8 cellular contexts compared by ENCODE assay signal in the genomic region with DNA sequence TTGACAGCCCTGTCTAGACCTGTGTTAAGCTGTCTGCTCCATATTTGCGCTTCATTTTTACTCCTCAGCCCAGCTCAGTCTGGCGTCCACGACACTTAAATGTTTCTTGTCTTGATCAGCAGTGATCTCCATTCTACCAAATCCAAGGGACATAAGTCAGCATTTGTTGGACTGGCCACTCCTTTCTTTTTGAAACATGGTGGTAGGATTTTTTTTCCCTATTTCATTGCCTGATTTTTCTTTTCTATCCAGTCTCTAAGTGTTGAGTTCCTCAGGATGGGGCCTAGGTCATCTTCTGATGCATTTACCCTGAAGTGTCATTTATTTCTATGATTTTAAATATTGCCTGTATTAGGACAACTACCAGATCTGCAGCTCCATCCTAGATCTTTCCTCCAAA. TPM values are rescaled to one million over a fixed set of nuclear protein-coding genes. Genes with fewer than 3 reads are reported as not detected.
A peak's percentile ranks its signal among the peaks of the same experiment; 100 is the strongest.
DNase-seq lines count a peak whose midpoint lies in the region; ATAC-seq, FAIRE-seq and TF ChIP-seq lines count a peak whose summit lies in the region.

No MANE protein-coding gene starts in this region.

- H3K9me3 Mint-ChIP-seq in activated CD4-positive, alpha-beta T cell treated with anti-CD3 and anti-CD28 coated beads for 36 hours (ENCODE audit: low read depth), result no peaks in the 10 kb centered on the region
- H3K9me3 Mint-ChIP-seq in activated naive CD8-positive, alpha-beta T cell treated with anti-CD3 and anti-CD28 coated beads, Interleukin-2, amount 10 ng/mL, durations not matched to agents 7 days and 5 days, result no peaks in the 10 kb centered on the region

- peaks cover 39% of the 10 kb centered on the region for H3K79me2 ChIP-seq in keratinocyte (ENCODE audit: control insufficient read depth, insufficient read depth, low read length)

- H3K27me3 ChIP-seq in keratinocyte (ENCODE audit: control insufficient read depth, extremely low read depth, insufficient read depth, low read length), result no peaks in the 10 kb centered on the region

- H3K27me3 Mint-ChIP-seq in activated CD4-positive, alpha-beta T cell treated with anti-CD3 and anti-CD28 coated beads for 36 hours, result no peaks in the 10 kb centered on the region
- no peaks in the 10 kb centered on the region for H3K27me3 Mint-ChIP-seq in activated naive CD8-positive, alpha-beta T cell treated with anti-CD3 and anti-CD28 coated beads, Interleukin-2, amount 10 ng/mL, durations not matched to agents 7 days and 5 days

- peak overlapping the region; percentile 80 for H3K9ac ChIP-seq in keratinocyte (ENCODE audit: control insufficient read depth, extremely low read depth, insufficient read depth, low read length)

- peak overlapping the region; percentile 85 for H3K4me3 Mint-ChIP-seq in activated CD4-positive, alpha-beta T cell treated with anti-CD3 and anti-CD28 coated beads for 36 hours
- H3K4me3 Mint-ChIP-seq in activated naive CD8-positive, alpha-beta T cell treated with anti-CD3 and anti-CD28 coated beads, Interleukin-2, amount 10 ng/mL, durations not matched to agents 7 days and 5 days, result peak overlapping the region; percentile 89

- no peaks in the 10 kb centered on the region for H3K9me1 ChIP-seq in keratinocyte (ENCODE audit: control insufficient read depth, extremely low read depth, insufficient read depth, low read length)

- peaks cover 17% of the 10 kb centered on the region for H3K4me1 ChIP-seq in keratinocyte (ENCODE audit: control insufficient read depth, extremely low read depth, insufficient read depth, low read length)

- FAIRE-seq in keratinocyte (lab: Jason Lieb, UNC), result peak; percentile 69

- H3K9me3 ChIP-seq in keratinocyte (ENCODE audit: control insufficient read depth, low read depth, low read length), result no peaks in the 10 kb centered on the region

- H3K4me2 ChIP-seq in keratinocyte (ENCODE audit: control insufficient read depth, extremely low read depth, insufficient read depth, low read depth, low read length), result peak overlapping the region; percentile 89

- dilution Hi-C loops in keratinocyte (cut with MboI; ENCODE audit: extremely low pct_ligation_motif_present, low sequenced_read_pairs), result no loop called here

- peak overlapping the region; percentile 68 to 92 (median 89) for H3K4me3 ChIP-seq in keratinocyte (ENCODE audit: control insufficient read depth in 2 of 3, extremely low read depth in 1 of 3, insufficient read depth in 2 of 3, low read depth in 1 of 3, low read length in 3 of 3)

- DNase-seq in activated CD4-positive, alpha-beta T cell treated with anti-CD3 and anti-CD28 coated beads for 36 hours, result no peak
- DNase-seq in activated CD4-positive, alpha-beta T cell treated with anti-CD3 and anti-CD28 coated beads for 1 hour, result no peak
- no peak for DNase-seq in activated naive CD8-positive, alpha-beta T cell treated with anti-CD3 and anti-CD28 coated beads, Interleukin-2, amount 10 ng/mL, durations not matched to agents 7 days and 5 days
- DNase-seq in keratinocyte (ENCODE audit: low read depth, low spot score), result no peak

- intact Hi-C loops in activated CD4-positive, alpha-beta T cell treated with anti-CD3 and anti-CD28 coated beads for 36 hours (cut with DNase I, micrococcal nuclease), result loop anchor here (1.0 to 10.0 kb wide), 16 partner anchors 16 to 656 kb away; partner anchors contain the start of genes CHKB (in 2 of the 2), SCO2 (in 2 of the 2), TUBGCP6 (in 2 of the 2) and ARSA (in 1 of the 2)

- peaks cover 27% of the 10 kb centered on the region for H3K4me1 Mint-ChIP-seq in activated CD4-positive, alpha-beta T cell treated with anti-CD3 and anti-CD28 coated beads for 36 hours
- peaks cover 14% of the 10 kb centered on the region for H3K4me1 Mint-ChIP-seq in activated naive CD8-positive, alpha-beta T cell treated with anti-CD3 and anti-CD28 coated beads, Interleukin-2, amount 10 ng/mL, durations not matched to agents 7 days and 5 days

- TF ChIP-seq CTCF in keratinocyte (optimal IDR thresholded peaks at IDR 0.05 in 1 of 3, IDR thresholded peaks at IDR 0.05 in 1 of 3, conservative IDR thresholded peaks at IDR 0.05 in 1 of 3; ENCODE audit: extremely low read depth in 1 of 3, insufficient read depth in 2 of 3, low read length in 3 of 3), result no peak

- H3K27ac Mint-ChIP-seq in activated CD4-positive, alpha-beta T cell treated with anti-CD3 and anti-CD28 coated beads for 36 hours, result peak overlapping the region; percentile 95
- H3K27ac Mint-ChIP-seq in activated naive CD8-positive, alpha-beta T cell treated with anti-CD3 and anti-CD28 coated beads, Interleukin-2, amount 10 ng/mL, durations not matched to agents 7 days and 5 days, result peak overlapping the region; percentile 91

- no peak for ATAC-seq in activated CD4-positive, alpha-beta T cell treated with anti-CD3 and anti-CD28 coated beads for 36 hours
- ATAC-seq in activated naive CD8-positive, alpha-beta T cell treated with anti-CD3 and anti-CD28 coated beads, Interleukin-2, amount 10 ng/mL, durations not matched to agents 7 days and 5 days (ENCODE audit: low read depth), result no peak
- ATAC-seq in HG03571 (IDR thresholded peaks at IDR 0.05; ENCODE audit: unreplicated experiment), result no peak
- ATAC-seq in GM21723 (IDR thresholded peaks at IDR 0.05; ENCODE audit: unreplicated experiment), result no peak
- no peak for ATAC-seq in HG03457 (IDR thresholded peaks at IDR 0.05; ENCODE audit: unreplicated experiment)

- H3K27ac ChIP-seq in keratinocyte (ENCODE audit: control insufficient read depth, insufficient read depth, low read length) (peak overlapping the region; percentile 80), temporal lobe (ENCODE audit: low read depth, low read length) (peak overlapping the region; percentile 66)

- H4K20me1 ChIP-seq in keratinocyte (ENCODE audit: control insufficient read depth, extremely low read depth, insufficient read depth, low read length), result no peaks in the 10 kb centered on the region

- H3K36me3 ChIP-seq in keratinocyte (ENCODE audit: control insufficient read depth in 2 of 2, extremely low read depth in 1 of 2, insufficient read depth in 2 of 2, low read length in 2 of 2), result peaks cover 6 to 9% of the 10 kb centered on the region in 2 experiments

- H3K36me3 Mint-ChIP-seq in activated CD4-positive, alpha-beta T cell treated with anti-CD3 and anti-CD28 coated beads for 36 hours (ENCODE audit: low read depth), result peaks cover 30% of the 10 kb centered on the region
- peaks cover 5% of the 10 kb centered on the region for H3K36me3 Mint-ChIP-seq in activated naive CD8-positive, alpha-beta T cell treated with anti-CD3 and anti-CD28 coated beads, Interleukin-2, amount 10 ng/mL, durations not matched to agents 7 days and 5 days

- H2AFZ ChIP-seq in keratinocyte (ENCODE audit: control insufficient read depth, low read length), result no peak overlapping the region

- CTCF ChIA-PET in activated CD4-positive, alpha-beta T cell treated with anti-CD3 and anti-CD28 coated beads for 36 hours (lab: Charles Lee), result interaction anchor here (0.6 to 5.7 kb wide), 11 partner anchors 11 to 263 kb away, joined by 3 to 76 read pairs (median 4); partner anchors contain the start of genes KLHDC7B, SCO2 and SYCE3

- POLR2A ChIA-PET in activated CD4-positive, alpha-beta T cell treated with anti-CD3 and anti-CD28 coated beads for 36 hours (lab: Charles Lee), result interaction anchor here (1.5 to 3.6 kb wide), 5 partner anchors 10 to 30 kb away, joined by 7 to 65 read pairs (median 9); partner anchors contain the start of gene SCO2
- POLR2A ChIA-PET in activated naive CD8-positive, alpha-beta T cell treated with anti-CD3 and anti-CD28 coated beads, Interleukin-2, amount 10 ng/mL, durations not matched to agents 7 days and 5 days (lab: Charles Lee), result interaction anchor here (1.0 to 6.1 kb wide), 13 partner anchors 9 to 318 kb away, joined by 3 to 175 read pairs (median 7); partner anchors contain the start of genes ADM2, HDAC10, SCO2 and SYCE3

RNA-seq across cellular contexts. Expression of gene NCAPH2, which starts 0.9 kb away (rescaled TPM):
- total RNA-seq in activated CD4-positive, alpha-beta T cell treated with anti-CD3 and anti-CD28 coated beads for 36 hours, result 100 to 1,000 TPM; 115 to 123 TPM
- 100 to 1,000 TPM; 126 TPM for total RNA-seq in activated naive CD8-positive, alpha-beta T cell treated with anti-CD3 and anti-CD28 coated beads, Interleukin-2, amount 10 ng/mL, durations not matched to agents 7 days and 5 days
- polyA plus RNA-seq in keratinocyte, result 11.0 to 16.4 TPM (median 11.4 TPM) in 3 replicates
- polyA plus RNA-seq in keratinocyte (2011; ENCODE audit: low read depth), result 7.2 TPM
- 7.3 and 9.1 TPM in 2 replicates for polyA plus RNA-seq in keratinocyte (2011; cell fraction: cytosol; rRNA removed)
- 18.5 and 20.4 TPM in 2 replicates for polyA plus RNA-seq in keratinocyte (2011; cell fraction: nucleus; rRNA removed)
- 11.4 and 22.5 TPM in 2 replicates for polyA plus RNA-seq in keratinocyte (2012; ENCODE audit: low replicate concordance)
- 12.1 to 31.3 TPM (median 15.6 TPM) in 3 replicates for polyA minus RNA-seq in keratinocyte
- 25.3 TPM for polyA minus RNA-seq in keratinocyte (2011; cell fraction: cytosol; rRNA and poly(A)+ RNA removed)
- polyA minus RNA-seq in keratinocyte (2011; cell fraction: nucleus; rRNA and poly(A)+ RNA removed), result 7.0 and 7.7 TPM in 2 replicates
- total RNA-seq in temporal lobe, result 39.3 TPM

RNA-seq across cellular contexts. Expression of gene LMF2, which starts 1.4 kb away (rescaled TPM):
- total RNA-seq in activated CD4-positive, alpha-beta T cell treated with anti-CD3 and anti-CD28 coated beads for 36 hours, result 10 to 100 TPM; 46.8 to 49.4 TPM
- 100 to 1,000 TPM; 128 to 141 TPM for total RNA-seq in activated naive CD8-positive, alpha-beta T cell treated with anti-CD3 and anti-CD28 coated beads, Interleukin-2, amount 10 ng/mL, durations not matched to agents 7 days and 5 days
- 13.2 to 29.4 TPM (median 22.0 TPM) in 3 replicates for polyA plus RNA-seq in keratinocyte
- polyA plus RNA-seq in keratinocyte (2011; ENCODE audit: low read depth), result 3.1 TPM
- 6.5 and 18.4 TPM in 2 replicates for polyA plus RNA-seq in keratinocyte (2011; cell fraction: cytosol; rRNA removed)
- 104 and 135 TPM in 2 replicates for polyA plus RNA-seq in keratinocyte (2011; cell fraction: nucleus; rRNA removed)
- polyA plus RNA-seq in keratinocyte (2012; ENCODE audit: low replicate concordance), result 13.9 and 37.9 TPM in 2 replicates
- polyA minus RNA-seq in keratinocyte, result 23.4 to 35.9 TPM (median 23.7 TPM) in 3 replicates
- polyA minus RNA-seq in keratinocyte (2011; cell fraction: cytosol; rRNA and poly(A)+ RNA removed), result 63.7 TPM
- 60.1 and 63.4 TPM in 2 replicates for polyA minus RNA-seq in keratinocyte (2011; cell fraction: nucleus; rRNA and poly(A)+ RNA removed)
- 11.6 TPM for total RNA-seq in temporal lobe

RNA-seq across cellular contexts. Expression of gene SCO2, which starts 16.5 kb away (rescaled TPM):
- 1 to 10 TPM; 2.4 to 5.6 TPM for total RNA-seq in activated CD4-positive, alpha-beta T cell treated with anti-CD3 and anti-CD28 coated beads for 36 hours
- total RNA-seq in activated naive CD8-positive, alpha-beta T cell treated with anti-CD3 and anti-CD28 coated beads, Interleukin-2, amount 10 ng/mL, durations not matched to agents 7 days and 5 days, result 10 to 100 TPM in 1 of 2 experiments, 1 to 10 TPM in 1; 8.1 to 12.8 TPM
- polyA plus RNA-seq in keratinocyte, result 1.9 to 4.3 TPM (median 2.4 TPM) in 3 replicates
- polyA plus RNA-seq in keratinocyte (2011; ENCODE audit: low read depth), result not detected
- 2.5 and 2.6 TPM in 2 replicates for polyA plus RNA-seq in keratinocyte (2011; cell fraction: cytosol; rRNA removed)
- polyA plus RNA-seq in keratinocyte (2011; cell fraction: nucleus; rRNA removed), result 3.5 and 7.0 TPM in 2 replicates
- polyA plus RNA-seq in keratinocyte (2012; ENCODE audit: low replicate concordance), result 2.2 and 5.1 TPM in 2 replicates
- 1.4 to 2.1 TPM (median 1.5 TPM) in 3 replicates for polyA minus RNA-seq in keratinocyte
- polyA minus RNA-seq in keratinocyte (2011; cell fraction: cytosol; rRNA and poly(A)+ RNA removed), result 9.8 TPM
- 1.3 and 1.9 TPM in 2 replicates for polyA minus RNA-seq in keratinocyte (2011; cell fraction: nucleus; rRNA and poly(A)+ RNA removed)
- total RNA-seq in temporal lobe, result 0.98 TPM

RNA-seq across cellular contexts. Expression of gene TYMP, which starts 20.9 kb away (rescaled TPM):
- total RNA-seq in activated CD4-positive, alpha-beta T cell treated with anti-CD3 and anti-CD28 coated beads for 36 hours, result 10 to 100 TPM; 26.9 to 44.3 TPM
- total RNA-seq in activated naive CD8-positive, alpha-beta T cell treated with anti-CD3 and anti-CD28 coated beads, Interleukin-2, amount 10 ng/mL, durations not matched to agents 7 days and 5 days, result 10 to 100 TPM; 86.3 to 94.5 TPM
- 25.5 to 121 TPM (median 40.3 TPM) in 3 replicates for polyA plus RNA-seq in keratinocyte
- polyA plus RNA-seq in keratinocyte (2011; ENCODE audit: low read depth), result 14.1 TPM
- 16.7 and 59.2 TPM in 2 replicates for polyA plus RNA-seq in keratinocyte (2011; cell fraction: cytosol; rRNA removed)
- 85.4 and 113 TPM in 2 replicates for polyA plus RNA-seq in keratinocyte (2011; cell fraction: nucleus; rRNA removed)
- 30.9 and 50.7 TPM in 2 replicates for polyA plus RNA-seq in keratinocyte (2012; ENCODE audit: low replicate concordance)
- polyA minus RNA-seq in keratinocyte, result 18.9 to 60.1 TPM (median 23.8 TPM) in 3 replicates
- polyA minus RNA-seq in keratinocyte (2011; cell fraction: cytosol; rRNA and poly(A)+ RNA removed), result 106 TPM
- polyA minus RNA-seq in keratinocyte (2011; cell fraction: nucleus; rRNA and poly(A)+ RNA removed), result 59.4 and 61.2 TPM in 2 replicates
- 1.5 TPM for total RNA-seq in temporal lobe

RNA-seq across cellular contexts. Expression of gene MIOX, which starts 22.2 kb away (rescaled TPM):
- total RNA-seq in activated CD4-positive, alpha-beta T cell treated with anti-CD3 and anti-CD28 coated beads for 36 hours, result under 1 TPM; 0.32 to 0.44 TPM
- total RNA-seq in activated naive CD8-positive, alpha-beta T cell treated with anti-CD3 and anti-CD28 coated beads, Interleukin-2, amount 10 ng/mL, durations not matched to agents 7 days and 5 days, result not detected
- not detected in 3 replicates for polyA plus RNA-seq in keratinocyte
- polyA plus RNA-seq in keratinocyte (2011; ENCODE audit: low read depth), result not detected
- not detected in 2 replicates for polyA plus RNA-seq in keratinocyte (2011; cell fraction: cytosol; rRNA removed)
- 0.11 TPM in 1 of 2 replicates, not detected in the other for polyA plus RNA-seq in keratinocyte (2011; cell fraction: nucleus; rRNA removed)
- 0.30 TPM in 1 of 2 replicates, not detected in the other for polyA plus RNA-seq in keratinocyte (2012; ENCODE audit: low replicate concordance)
- polyA minus RNA-seq in keratinocyte, result not detected in 3 replicates
- not detected for polyA minus RNA-seq in keratinocyte (2011; cell fraction: cytosol; rRNA and poly(A)+ RNA removed)
- not detected in 2 replicates for polyA minus RNA-seq in keratinocyte (2011; cell fraction: nucleus; rRNA and poly(A)+ RNA removed)
- not detected for total RNA-seq in temporal lobe
